ENCODE assay signal across 9 cellular contexts in the genomic region with DNA sequence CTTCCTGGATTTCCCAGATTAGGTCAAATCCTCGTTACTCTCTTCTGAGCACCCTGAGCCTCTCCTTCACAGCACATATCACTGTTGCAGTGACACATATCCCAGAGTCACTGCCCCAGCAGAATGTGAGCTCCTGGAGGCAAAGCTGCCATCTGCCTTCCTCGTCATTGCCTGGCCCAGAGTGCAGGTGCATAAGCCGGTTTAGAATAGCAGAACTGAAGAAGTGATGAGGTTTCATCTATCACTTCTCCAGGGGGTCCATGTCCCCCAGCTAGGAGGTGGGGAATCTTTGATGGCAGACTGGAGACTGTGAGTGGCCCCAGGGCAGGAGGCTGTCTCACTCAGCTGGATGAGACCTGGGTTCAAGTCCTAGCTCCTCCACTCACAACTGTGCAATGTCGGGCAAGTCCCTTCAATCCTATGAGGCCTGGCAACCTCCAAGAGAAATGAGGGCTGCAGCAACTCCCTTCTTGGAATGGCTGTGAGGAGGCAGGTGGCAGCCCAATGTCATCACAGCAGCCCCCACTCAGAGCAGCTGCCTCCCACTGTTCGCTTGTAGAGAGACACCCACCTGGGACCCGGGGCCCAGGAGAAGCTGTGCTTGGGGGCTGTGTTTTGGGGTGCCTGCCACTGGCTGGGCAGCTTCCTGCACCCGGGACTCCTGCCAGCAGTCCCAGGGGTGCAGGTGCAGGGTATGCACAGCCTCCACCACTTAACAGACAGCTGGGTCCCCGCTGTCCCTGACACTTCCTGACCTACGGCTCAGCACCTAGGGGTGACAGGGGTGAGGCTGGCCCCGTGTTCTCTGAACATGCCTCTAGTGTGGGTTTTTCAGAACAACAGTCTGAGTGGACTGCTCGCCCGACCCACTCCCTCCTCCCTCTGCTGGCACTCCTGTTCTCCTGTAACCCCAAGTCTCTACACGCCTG. TPM values are rescaled to one million over a fixed set of nuclear protein-coding genes. Genes with fewer than 3 reads are reported as not detected.
A peak's percentile ranks its signal among the peaks of the same experiment; 100 is the strongest.
DNase-seq lines count a peak whose midpoint lies in the region; ATAC-seq lines count a peak whose summit lies in the region.
"Had no signal": no experiment of that assay in that cellular context is flagged by ENCODE, and none has a peak within 500 bp of the region (broad histone marks: within the 10 kb centered on the region; RNA-seq: fewer than 3 reads in every experiment).

No MANE protein-coding gene starts in this region.

- peaks cover 48% of the 10 kb centered on the region for H3K4me1 Mint-ChIP-seq in activated CD8-positive, alpha-beta memory T cell treated with anti-CD3 and anti-CD28 coated beads, Interleukin-2, amount 10 ng/mL, durations not matched to agents 7 days and 5 days

- peaks cover 76% of the 10 kb centered on the region for H3K36me3 Mint-ChIP-seq in activated CD8-positive, alpha-beta memory T cell treated with anti-CD3 and anti-CD28 coated beads, Interleukin-2, amount 10 ng/mL, durations not matched to agents 7 days and 5 days

- CTCF ChIA-PET in activated CD8-positive, alpha-beta memory T cell treated with anti-CD3 and anti-CD28 coated beads, Interleukin-2, amount 10 ng/mL, durations not matched to agents 7 days and 5 days (lab: Charles Lee): interaction anchor here (0.6 to 2.7 kb wide), 3 partner anchors 16 to 257 kb away, joined by 3 to 11 read pairs (median 3); a partner anchor contains a TSS

- no peaks in the 10 kb centered on the region for H3K27me3 Mint-ChIP-seq in activated CD8-positive, alpha-beta memory T cell treated with anti-CD3 and anti-CD28 coated beads, Interleukin-2, amount 10 ng/mL, durations not matched to agents 7 days and 5 days

- no peak overlapping the region for H3K4me3 Mint-ChIP-seq in activated CD8-positive, alpha-beta memory T cell treated with anti-CD3 and anti-CD28 coated beads, Interleukin-2, amount 10 ng/mL, durations not matched to agents 7 days and 5 days

- no peak for DNase-seq in activated CD8-positive, alpha-beta memory T cell treated with anti-CD3 and anti-CD28 coated beads, Interleukin-2, amount 10 ng/mL, durations not matched to agents 7 days and 5 days
- DNase-seq in activated CD8-positive, alpha-beta memory T cell treated with anti-CD3 and anti-CD28 coated beads, Interleukin-2, amount 50 U/mL, for 4 hours: no peak
- DNase-seq in NAMALWA (ENCODE audit: low spot score): peak; percentile 91
- DNase-seq in stimulated activated naive CD8-positive, alpha-beta T cell treated with anti-CD3 and anti-CD28 coated beads, Interleukin-15, Interleukin-2, amounts not matched to agents 100 U/mL and 50 U/mL, for 24 hours: no peak
- DNase-seq in pons (ENCODE audit: low spot score): no peak
- no peak for DNase-seq in amygdala (lab: John Stamatoyannopoulos, UW)
- DNase-seq in UCSD-AML1 (lab: John Stamatoyannopoulos, UW; ENCODE audit: unreplicated experiment): no peak
- DNase-seq: activated T-cell treated with anti-CD3 and anti-CD28 coated beads, Interleukin-2, amount 50 U/mL, for 48 hours had no signal

- peak; percentile 10 for ATAC-seq in activated CD8-positive, alpha-beta memory T cell treated with anti-CD3 and anti-CD28 coated beads, Interleukin-2, amount 10 ng/mL, durations not matched to agents 7 days and 5 days
- peak; percentile 47 for ATAC-seq in GM21723 (IDR thresholded peaks at IDR 0.05; ENCODE audit: unreplicated experiment)
- ATAC-seq in stimulated activated naive CD8-positive, alpha-beta T cell treated with anti-CD3 and anti-CD28 coated beads, Interleukin-15, Interleukin-2, amounts not matched to agents 100 U/mL and 50 U/mL, for 24 hours: peak; percentile 42

- H3K9me3 Mint-ChIP-seq in activated CD8-positive, alpha-beta memory T cell treated with anti-CD3 and anti-CD28 coated beads, Interleukin-2, amount 10 ng/mL, durations not matched to agents 7 days and 5 days (ENCODE audit: low read depth): no peaks in the 10 kb centered on the region

- H3K27ac Mint-ChIP-seq in activated CD8-positive, alpha-beta memory T cell treated with anti-CD3 and anti-CD28 coated beads, Interleukin-2, amount 10 ng/mL, durations not matched to agents 7 days and 5 days: peak overlapping the region; percentile 77

RNA-seq across cellular contexts. Expression of a gene that starts 26.1 kb away (rescaled TPM):
- total RNA-seq in activated CD8-positive, alpha-beta memory T cell treated with anti-CD3 and anti-CD28 coated beads, Interleukin-2, amount 10 ng/mL, durations not matched to agents 7 days and 5 days: under 1 TPM in 1 of 2 experiments, not detected in 1; 0.37 TPM
